8 cellular contexts compared by ENCODE assay signal in the genomic region with DNA sequence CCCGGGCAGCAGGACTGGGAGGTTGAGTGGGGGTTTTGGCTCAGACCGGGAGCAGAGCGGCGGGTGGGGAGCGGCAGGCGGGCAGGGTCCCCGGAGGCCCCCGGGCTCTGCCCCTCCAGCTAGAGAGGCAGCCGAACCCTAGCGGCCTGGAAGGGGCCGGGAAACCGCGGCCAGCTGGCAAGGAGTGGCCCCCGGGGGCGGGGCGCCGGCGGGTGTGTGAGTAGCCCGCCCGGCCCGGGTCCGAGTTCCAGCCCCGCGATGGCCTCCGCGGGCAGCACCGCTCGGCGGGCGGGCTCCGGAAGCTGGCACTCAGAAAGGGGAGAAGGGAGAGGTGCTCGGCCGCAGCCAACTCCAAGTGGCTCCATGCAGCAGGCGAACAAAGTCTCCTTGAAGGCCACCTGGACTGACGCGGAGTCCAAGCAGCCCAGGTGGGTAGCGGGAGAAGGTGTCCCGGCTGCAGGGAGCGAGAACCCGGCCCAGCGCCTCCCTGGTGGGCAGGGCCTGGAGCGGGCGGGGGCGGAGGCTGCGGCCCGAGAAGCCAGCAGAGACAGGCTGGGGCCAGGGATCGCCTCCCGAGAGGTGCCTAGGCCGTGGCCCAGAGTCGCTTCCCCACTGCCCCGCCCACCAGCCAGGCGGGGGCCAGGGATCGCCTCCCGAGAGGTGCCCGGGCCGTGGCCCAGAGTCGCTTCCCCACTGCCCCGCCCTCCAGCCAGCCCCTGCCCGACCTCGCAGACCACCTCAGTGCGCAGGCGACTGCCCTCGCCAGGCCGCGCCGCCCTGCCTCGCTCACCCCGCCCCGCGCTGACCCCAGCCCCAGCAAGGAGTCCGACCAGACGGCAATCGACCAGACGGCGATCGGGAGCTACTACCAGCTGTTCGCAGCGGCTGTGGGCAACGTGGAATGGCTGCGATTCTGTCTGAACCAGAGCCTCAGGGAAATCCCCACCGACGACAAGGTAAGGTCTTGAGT. TPM values are rescaled to one million over a fixed set of nuclear protein-coding genes. Genes with fewer than 3 reads are reported as not detected.
DNase-seq lines count a peak whose midpoint lies in the region; ATAC-seq lines count a peak whose summit lies in the region.

A gene with protein sequence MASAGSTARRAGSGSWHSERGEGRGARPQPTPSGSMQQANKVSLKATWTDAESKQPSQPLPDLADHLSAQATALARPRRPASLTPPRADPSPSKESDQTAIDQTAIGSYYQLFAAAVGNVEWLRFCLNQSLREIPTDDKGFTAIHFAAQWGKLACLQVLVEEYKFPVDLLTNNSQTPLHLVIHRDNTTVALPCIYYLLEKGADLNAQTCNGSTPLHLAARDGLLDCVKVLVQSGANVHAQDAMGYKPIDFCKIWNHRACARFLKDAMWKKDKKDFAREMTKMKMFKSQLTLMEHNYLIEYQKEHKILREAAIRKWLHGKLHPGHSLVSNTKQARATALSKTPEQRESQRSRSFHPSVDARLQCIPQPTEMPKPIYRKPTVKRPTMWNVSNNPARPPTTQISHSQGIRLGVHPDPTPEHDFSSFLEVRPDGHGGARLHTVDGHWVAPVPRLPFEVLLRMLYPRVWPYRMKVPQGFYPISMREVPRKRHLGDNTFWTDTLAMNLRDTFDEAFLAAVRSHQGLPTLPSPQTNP (plus strand): TSS at position 243 of the 970 bp plus-strand sequence. CDS start 16 bp downstream, at position 259.

- peak; percentile 77 for DNase-seq in ELF-1 (ENCODE audit: low read depth, low spot score)
- DNase-seq in MG63 = no peak
- DNase-seq in amniotic epithelial cell (ENCODE audit: low read depth) = peak; percentile 16
- no peak for DNase-seq in iPS DF 6.9 (ENCODE audit: low read depth, low spot score)
- DNase-seq in sciatic nerve (ENCODE audit: low spot score) = no peak
- no peak for DNase-seq in NCI-H446 treated with DMSO at 0.1 percent for 48 hours (lab: John Stamatoyannopoulos, UW)
- DNase-seq in kidney glomerular epithelial cell (lab: John Stamatoyannopoulos, UW) = no peak
- DNase-seq in effector CD8-positive, alpha-beta T cell (lab: John Stamatoyannopoulos, UW) = no peak

- peak within 1 kb of the TSS; percentile 55 for H3K4me3 ChIP-seq in MG63
- peak within 1 kb of the TSS; percentile 65; the same call in 1 of the 2 replicates for H3K4me3 ChIP-seq in iPS DF 6.9 (ENCODE audit: low read length)

- ATAC-seq in sciatic nerve = peak; percentile 59

- peaks cover 6% of the 10 kb centered on the region; the same call in 1 of the 2 replicates for H3K4me1 ChIP-seq in iPS DF 6.9 (ENCODE audit: control insufficient read depth, insufficient read depth, low read length)

- no peaks in the 10 kb centered on the region for H3K9me3 ChIP-seq in MG63
- H3K9me3 ChIP-seq in iPS DF 6.9 (ENCODE audit: control insufficient read depth, insufficient read depth, low read length) = no peaks in the 10 kb centered on the region

- H3K36me3 ChIP-seq in MG63 (no peaks in the 10 kb centered on the region), iPS DF 6.9 (ENCODE audit: control insufficient read depth, insufficient read depth, low read length) (no peaks in the 10 kb centered on the region)

- WGBS in iPS DF 6.9 (ENCODE audit: insufficient coverage, insufficient read length) = no CpG with 5 or more reads among the region's 82 CpGs

- H3K27me3 ChIP-seq in MG63 (no peaks in the 10 kb centered on the region), iPS DF 6.9 (ENCODE audit: control insufficient read depth, insufficient read depth, low read length) (no peaks in the 10 kb centered on the region; the same call in 1 of the 2 replicates)

- intact Hi-C loops in sciatic nerve (cut with DNase I) = no loop called here

- no peak within 1 kb of the TSS for H3K27ac ChIP-seq in iPS DF 6.9 (ENCODE audit: low read length)

RNA-seq across cellular contexts. Expression of the gene that starts here (rescaled TPM):
- total RNA-seq in MG63 (2014; rRNA removed; shearing (Covaris generic); ENCODE audit: low replicate concordance) = not detected in 2 replicates
- 2.2 TPM for total RNA-seq in sciatic nerve

Comparison
In these comparisons a context has a peak if more than half of its experiments do, and no peak if none do; other contexts are left out.
1. DNase-seq: peak in ELF-1 (single experiment) and amniotic epithelial cell (single experiment); none in MG63 (single experiment), iPS DF 6.9 (single experiment), sciatic nerve (single experiment), NCI-H446 treated with DMSO at 0.1 percent for 48 hours (single experiment), kidney glomerular epithelial cell (single experiment) and effector CD8-positive, alpha-beta T cell (single experiment).